ENCODE assay signal across 8 cellular contexts in genomic region chr11:96342971-96343711, GRCh38. TPM values are rescaled to one million over a fixed set of nuclear protein-coding genes. Genes with fewer than 3 reads are reported as not detected.
A peak's percentile ranks its signal among the peaks of the same experiment; 100 is the strongest.
DNase-seq lines count a peak whose midpoint lies in the region; ATAC-seq and TF ChIP-seq lines count a peak whose summit lies in the region.

Gene MAML2, minus strand, starts transcription at chr11:96343195. Its CDS starts 1,300 bp downstream, at chr11:96341895.

- H3K36me3 ChIP-seq in PC-3 (ENCODE audit: low read depth, low read length) = no peaks in the 10 kb centered on the region
- H3K36me3 ChIP-seq in muscle layer of colon (ENCODE audit: insufficient read depth, low read length) = no peaks in the 10 kb centered on the region

- peak within 1 kb of the TSS; percentile 69 for H3K27ac ChIP-seq in PC-3 (ENCODE audit: low read length)
- H3K27ac ChIP-seq in muscle layer of colon (ENCODE audit: low read depth, low read length) = peak within 1 kb of the TSS; percentile 52

- peaks cover 36% of the 10 kb centered on the region for H3K4me1 ChIP-seq in PC-3 (ENCODE audit: insufficient read depth, low read length)
- H3K4me1 ChIP-seq in muscle layer of colon (ENCODE audit: insufficient read depth, low read length) = peaks cover 29% of the 10 kb centered on the region

- intact Hi-C loops in PC-3 (cut with micrococcal nuclease) = loop anchor here (1.0 to 5.0 kb wide), 13 partner anchors 46 to 507 kb away; partner anchors contain the start of genes CCDC82 and MTMR2

- peak; percentile 79 for TF ChIP-seq CTCF in PC-3 (conservative IDR thresholded peaks at IDR 0.05; ENCODE audit: low read depth, low read length)

- peak; percentile 70 for DNase-seq in DMS114 treated with DMSO at 0.1 percent for 48 hours (lab: John Stamatoyannopoulos, UW; ENCODE audit: unreplicated experiment)
- peak; percentile 98 for DNase-seq in PC-3
- DNase-seq in activated T-cell treated with anti-CD3 and anti-CD28 coated beads, Interleukin-2, amount 50 U/mL, for 24 hours = peak; percentile 88
- peak; percentile 78 to 80 for DNase-seq in stimulated activated CD8-positive, alpha-beta memory T cell treated with anti-CD3 and anti-CD28 coated beads, Interleukin-7, amount 100 ng/mL, for 1 hour (ENCODE audit: low read depth in 2 of 2)

- POLR2A ChIA-PET in PC-3 (lab: Charles Lee; ENCODE audit: unreplicated experiment) = interaction anchor here (0.5 to 1.1 kb wide), 18 partner anchors 21 to 513 kb away, joined by 3 to 14 read pairs (median 4); partner anchors contain the start of genes CCDC82 and JRKL

- no peaks in the 10 kb centered on the region for H3K9me3 Mint-ChIP-seq in activated T-cell treated with anti-CD3 and anti-CD28 coated beads, Interleukin-2, amount 50 U/mL, for 24 hours

- H3K27me3 ChIP-seq in PC-3 (ENCODE audit: low read length) = no peaks in the 10 kb centered on the region
- no peaks in the 10 kb centered on the region for H3K27me3 ChIP-seq in muscle layer of colon (ENCODE audit: control insufficient read depth in 1 of 2, insufficient read depth in 2 of 2, low read length in 2 of 2)

- peak within 1 kb of the TSS; percentile 92 for H3K9ac ChIP-seq in PC-3 (ENCODE audit: low read length)
- H3K9ac ChIP-seq in muscle layer of colon (ENCODE audit: low read length) = peak within 1 kb of the TSS; percentile 59

- peak within 1 kb of the TSS; percentile 88 for H2AFZ ChIP-seq in PC-3 (ENCODE audit: low read length)

- H3K9me2 ChIP-seq in PC-3 (replicated peaks; ENCODE audit: low read length) = no peaks in the 10 kb centered on the region

- peak within 1 kb of the TSS; percentile 89 for H3K4me3 ChIP-seq in PC-3 (ENCODE audit: low read length)
- peak within 1 kb of the TSS; percentile 70 to 91 for H3K4me3 ChIP-seq in muscle layer of colon (ENCODE audit: low read depth in 1 of 2, low read length in 2 of 2)

- TF ChIP-seq RAD21 in Ishikawa (IDR thresholded peaks at IDR 0.05; ENCODE audit: low read depth) = peak; percentile 92

- peaks cover 48% of the 10 kb centered on the region for H3K79me2 ChIP-seq in PC-3 (ENCODE audit: low read length)

- no peaks in the 10 kb centered on the region for H3F3A ChIP-seq in PC-3 (ENCODE audit: low read length, unreplicated experiment)

- no TSS peak for BruUV-seq in PC-3 (replicated peaks; lab: Mats Ljungman, UMichigan)

- H3K27ac Mint-ChIP-seq in activated T-cell treated with anti-CD3 and anti-CD28 coated beads, Interleukin-2, amount 50 U/mL, for 24 hours = peak within 1 kb of the TSS; percentile 98

- peak within 1 kb of the TSS; percentile 90 for H3K4me2 ChIP-seq in PC-3 (ENCODE audit: low read length)

- CTCF ChIA-PET in PC-3 (lab: Charles Lee) = interaction anchor here (0.6 to 2.9 kb wide), 36 partner anchors 12 to 553 kb away, joined by 3 to 30 read pairs (median 5); partner anchors contain the start of genes CCDC82, FAM76B and JRKL

- peaks cover 46% of the 10 kb centered on the region for H3K36me3 Mint-ChIP-seq in activated T-cell treated with anti-CD3 and anti-CD28 coated beads, Interleukin-2, amount 50 U/mL, for 24 hours (ENCODE audit: low read depth)

- no peaks in the 10 kb centered on the region for H3K27me3 Mint-ChIP-seq in activated T-cell treated with anti-CD3 and anti-CD28 coated beads, Interleukin-2, amount 50 U/mL, for 24 hours

- no peak for TF ChIP-seq EP300 in Ishikawa (IDR thresholded peaks at IDR 0.05; ENCODE audit: borderline replicate concordance)

- H3K9me3 ChIP-seq in PC-3 (ENCODE audit: low read length) (no peaks in the 10 kb centered on the region), muscle layer of colon (ENCODE audit: low read length) (no peaks in the 10 kb centered on the region)

- no peaks in the 10 kb centered on the region for H4K20me1 ChIP-seq in PC-3 (ENCODE audit: low read length)

- ATAC-seq in GM21576 (IDR thresholded peaks at IDR 0.05; ENCODE audit: unreplicated experiment) = peak; percentile 76
- ATAC-seq in PC-3 = peak; percentile 87
- peak; percentile 99 for ATAC-seq in esophagus mucosa

- H3K4me1 Mint-ChIP-seq in activated T-cell treated with anti-CD3 and anti-CD28 coated beads, Interleukin-2, amount 50 U/mL, for 24 hours (ENCODE audit: low read depth) = peaks cover 42% of the 10 kb centered on the region

- H3K4me3 Mint-ChIP-seq in activated T-cell treated with anti-CD3 and anti-CD28 coated beads, Interleukin-2, amount 50 U/mL, for 24 hours = peak within 1 kb of the TSS; percentile 95

TF ChIP-seq in Ishikawa, 13 proteins besides CTCF, POLR2A, EP300 and RAD21:
- TF ChIP-seq EGR1 (IDR thresholded peaks at IDR 0.05) = no peak
- TF ChIP-seq TAF1 (IDR thresholded peaks at IDR 0.05; ENCODE audit: low read depth) = 0 out of 2 replicates have a peak, but pooled peaks have one; percentile 26
- peak; percentile 13; the same call in 1 of the 2 replicates for TF ChIP-seq MAX (IDR thresholded peaks at IDR 0.05)

RNA-seq across cellular contexts. Expression of gene MAML2, which starts in this region (rescaled TPM):
- 10.3 and 10.9 TPM in 2 replicates for total RNA-seq in PC-3 (2014; rRNA removed)
- 4.5 TPM for total RNA-seq in esophagus mucosa

Comparison
In these comparisons a context has a peak if more than half of its experiments do, and no peak if none do; other contexts are left out.
1. Peak in every context shown above with its lines: DNase-seq, ATAC-seq, H3K4me3 ChIP-seq and H3K27ac ChIP-seq.